Comparison of ENCODE assay signal across 8 cellular contexts in genomic region chr15:80779658-80780415, GRCh38. TPM values are rescaled to one million over a fixed set of nuclear protein-coding genes. Genes with fewer than 3 reads are reported as not detected.
DNase-seq lines count a peak whose midpoint lies in the region; ATAC-seq and TF ChIP-seq lines count a peak whose summit lies in the region.

No MANE protein-coding gene starts in this region.

- CTCF ChIA-PET in BJ (lab: Yijun Ruan, JAX) = interaction anchor here (0.7 to 7.4 kb wide), 44 partner anchors 10 to 1440 kb away, joined by 3 to 191 read pairs (median 3); no protein-coding TSS in a partner anchor

- no CpG with 5 or more reads among the region's 45 CpGs for WGBS in iPS DF 6.9 (ENCODE audit: insufficient coverage, insufficient read length)

- no peaks in the 10 kb centered on the region for H3K9me3 Mint-ChIP-seq in activated naive CD8-positive, alpha-beta T cell treated with anti-CD3 and anti-CD28 coated beads for 36 hours

- H3K4me3 Mint-ChIP-seq in activated naive CD8-positive, alpha-beta T cell treated with anti-CD3 and anti-CD28 coated beads for 36 hours = peak overlapping the region; percentile 46

- peaks cover 2% of the 10 kb centered on the region; the same call in 1 of the 2 replicates for H3K4me1 ChIP-seq in iPS DF 6.9 (ENCODE audit: control insufficient read depth, insufficient read depth, low read length)

- POLR2A ChIA-PET in BJ (lab: Charles Lee) = interaction anchor here (0.6 to 1.8 kb wide), 11 partner anchors 9 to 324 kb away, joined by 3 to 14 read pairs (median 4); partner anchors contain the start of gene ABHD17C

- TF ChIP-seq CTCF in BJ (IDR thresholded peaks at IDR 0.05; ENCODE audit: insufficient read depth, low read depth, low read length) = no peak

- intact Hi-C loops in posterior vena cava (cut with DNase I) = loop anchor here (2.0 to 10.0 kb wide), 7 partner anchors 65 to 325 kb away; no protein-coding TSS in a partner anchor

- H3K27me3 ChIP-seq in BJ (ENCODE audit: control insufficient read depth, insufficient read depth, low read length) (no peaks in the 10 kb centered on the region), iPS DF 6.9 (ENCODE audit: control insufficient read depth, insufficient read depth, low read length) (peaks cover 12% of the 10 kb centered on the region)

- peaks cover 38% of the 10 kb centered on the region for H3K36me3 ChIP-seq in BJ (ENCODE audit: control insufficient read depth, insufficient read depth, low read length)
- no peaks in the 10 kb centered on the region for H3K36me3 ChIP-seq in iPS DF 6.9 (ENCODE audit: control insufficient read depth, insufficient read depth, low read length)

- H3K27ac ChIP-seq in iPS DF 6.9 (ENCODE audit: low read length) = no peak overlapping the region
- H3K27ac ChIP-seq in skin epidermis = peak overlapping the region in 5 of 21 experiments; percentile 24 to 56 (median 33)

- ATAC-seq in HG03108 (IDR thresholded peaks at IDR 0.05; ENCODE audit: unreplicated experiment) = no peak

- H3K4me3 ChIP-seq in BJ (ENCODE audit: low read depth, low read length) (peak overlapping the region; percentile 86), iPS DF 6.9 (ENCODE audit: low read length) (peak overlapping the region; percentile 40; the same call in 1 of the 2 replicates), skin epidermis (peak overlapping the region; percentile 33 to 57 (median 43))

- H3K27ac Mint-ChIP-seq in activated naive CD8-positive, alpha-beta T cell treated with anti-CD3 and anti-CD28 coated beads for 36 hours = no peak overlapping the region

- H3K27me3 Mint-ChIP-seq in activated naive CD8-positive, alpha-beta T cell treated with anti-CD3 and anti-CD28 coated beads for 36 hours = peaks cover 55% of the 10 kb centered on the region

- H3K4me1 Mint-ChIP-seq in activated naive CD8-positive, alpha-beta T cell treated with anti-CD3 and anti-CD28 coated beads for 36 hours = peaks cover 4% of the 10 kb centered on the region

- DNase-seq in BJ (ENCODE audit: low read depth) (no peak), HT1080 (ENCODE audit: low read depth) (peak; percentile 26), iPS DF 6.9 (ENCODE audit: low read depth, low spot score) (no peak), posterior vena cava (ENCODE audit: low spot score) (no peak)
- no peak for DNase-seq in activated naive CD8-positive, alpha-beta T cell treated with anti-CD3 and anti-CD28 coated beads for 36 hours
- DNase-seq in activated CD4-positive, alpha-beta T cell treated with anti-CD3 and anti-CD28 coated beads, Interleukin-2, amount 50 U/mL, for 4 hours = no peak

- H3K36me3 Mint-ChIP-seq in activated naive CD8-positive, alpha-beta T cell treated with anti-CD3 and anti-CD28 coated beads for 36 hours = no peaks in the 10 kb centered on the region

- no peaks in the 10 kb centered on the region for H3K9me3 ChIP-seq in iPS DF 6.9 (ENCODE audit: control insufficient read depth, insufficient read depth, low read length)

RNA-seq across cellular contexts. Expression of gene CEMIP, which starts 0.7 kb away (rescaled TPM):
- polyA plus RNA-seq in BJ (2011; rRNA removed) = 497 and 725 TPM in 2 replicates
- 369 and 383 TPM in 2 replicates for polyA minus RNA-seq in BJ (2011; rRNA and poly(A)+ RNA removed)
- 1.7 and 2.3 TPM in 2 replicates for total RNA-seq in HT1080 (2014; rRNA removed; shearing (Covaris generic))
- polyA plus RNA-seq in HT1080 (2015; cell fraction: cytosol; rRNA removed) = 2.0 and 2.9 TPM in 2 replicates
- 22.9 and 25.2 TPM in 2 replicates for polyA plus RNA-seq in HT1080 (2015; cell fraction: nucleus; rRNA removed)
- total RNA-seq in activated naive CD8-positive, alpha-beta T cell treated with anti-CD3 and anti-CD28 coated beads for 36 hours = not detected
- total RNA-seq in posterior vena cava = under 1 TPM; 0.14 to 0.62 TPM
